18 cellular contexts compared by ENCODE assay signal in genomic region chr7:122597277-122597676, GRCh38.
"Had no signal": no experiment of that assay in that cellular context is flagged by ENCODE, and none has a peak within 500 bp of the region (broad histone marks: within the 10 kb centered on the region; RNA-seq: fewer than 3 reads in every experiment).

No MANE protein-coding gene starts in this region.

- H3K27me3 ChIP-seq: dorsolateral prefrontal cortex, ovary, sigmoid colon, spleen, testis, tibial artery had no signal

- ATAC-seq: left lobe of liver; natural killer cell; psoas muscle; right cardiac atrium; stimulated activated memory B cell treated with anti-CD40 and anti-IgM and Interleukin-4, amounts not matched to agents 10 μg/mL and 1 μg/mL and 100 μg/mL, for 72 hours; stimulated activated naive CD8-positive, alpha-beta T cell treated with anti-CD3 and anti-CD28 coated beads, Interleukin-15, Interleukin-2, amounts not matched to agents 100 U/mL and 50 U/mL, for 24 hours had no signal

- DNase-seq: dorsolateral prefrontal cortex; effector CD4-positive, alpha-beta T cell; hypothalamus; natural killer cell; occipital lobe; ovary; posterior cingulate gyrus; psoas muscle; right cardiac atrium; sigmoid colon; spleen; stimulated activated CD4-positive, alpha-beta T cell treated with anti-CD3 and anti-CD28 coated beads, Interleukin-4, amount 100 ng/mL, for 4 hours; stimulated activated naive CD8-positive, alpha-beta T cell treated with anti-CD3 and anti-CD28 coated beads, Interleukin-15, Interleukin-2, amounts not matched to agents 100 U/mL and 50 U/mL, for 24 hours; testis; tibial artery had no signal

- H3K36me3 ChIP-seq: ovary, sigmoid colon, spleen, tibial artery had no signal

- H3K9me3 ChIP-seq: psoas muscle, sigmoid colon, testis, tibial artery had no signal

- H3K27ac ChIP-seq: ovary, psoas muscle, sigmoid colon, spleen, testis, tibial artery had no signal

- H3K4me1 ChIP-seq: sigmoid colon, spleen, testis, tibial artery had no signal

- H3K4me3 ChIP-seq: dorsolateral prefrontal cortex, lung, ovary, psoas muscle, sigmoid colon, spleen, testis, tibial artery had no signal
